Comparison of ENCODE assay signal across 1 cellular context in genomic region chr1:21659099-21659923, GRCh38.
TF ChIP-seq lines count a peak whose summit lies in the region.

No MANE protein-coding gene starts in this region.

TF ChIP-seq in HepG2, 621 proteins besides CTCF, POLR2A, EP300 and RAD21 (continues in another document):
- TF ChIP-seq ZNF260 (CRISPR knock-in tag; IDR thresholded peaks at IDR 0.05; ENCODE audit: borderline replicate concordance, low read depth) (no peak), RBM39 (IDR thresholded peaks at IDR 0.05; ENCODE audit: low read depth, low read length, poor library complexity, severe bottlenecking) (peak; percentile 66), GTF3A (CRISPR knock-in tag; conservative IDR thresholded peaks at IDR 0.05) (0 out of 2 replicates have a peak, but pooled peaks have one; percentile 32), ZNF124 (CRISPR knock-in tag; IDR thresholded peaks at IDR 0.05) (peak; percentile 99), ZNF101 (CRISPR knock-in tag; IDR thresholded peaks at IDR 0.05; ENCODE audit: borderline replicate concordance, low read depth) (no peak), FOXJ3 (CRISPR knock-in tag; IDR thresholded peaks at IDR 0.05; ENCODE audit: borderline replicate concordance) (no peak; the same call in 1 of the 2 replicates), THAP8 (CRISPR knock-in tag; IDR thresholded peaks at IDR 0.05; ENCODE audit: borderline replicate concordance) (0 out of 2 replicates have a peak, but pooled peaks have one; percentile 50), GTF2F1 (IDR thresholded peaks at IDR 0.05; ENCODE audit: low read length) (no peak), FOXK1 (CRISPR knock-in tag; IDR thresholded peaks at IDR 0.05; ENCODE audit: borderline replicate concordance, low read depth) (peak; percentile 75; the same call in 1 of the 2 replicates), PBX3 (CRISPR knock-in tag; IDR thresholded peaks at IDR 0.05; ENCODE audit: borderline replicate concordance) (no peak; the same call in 1 of the 2 replicates), ZNF10 (CRISPR knock-in tag; IDR thresholded peaks at IDR 0.05; ENCODE audit: borderline replicate concordance, low read depth) (no peak), SPEN (CRISPR knock-in tag; IDR thresholded peaks at IDR 0.05; ENCODE audit: low read depth) (peak; percentile 65; the same call in 1 of the 2 replicates), CBFB (CRISPR knock-in tag; IDR thresholded peaks at IDR 0.05) (peak; percentile 79; the same call in 1 of the 2 replicates), ZNF710 (CRISPR knock-in tag; IDR thresholded peaks at IDR 0.05; ENCODE audit: borderline replicate concordance) (peak; percentile 85), ZNF546 (CRISPR knock-in tag; conservative IDR thresholded peaks at IDR 0.05) (peak; percentile 98), CSRNP1 (CRISPR knock-in tag; IDR thresholded peaks at IDR 0.05) (peak; percentile 89), ZXDC (CRISPR knock-in tag; IDR thresholded peaks at IDR 0.05) (peak; percentile 86; the same call in 1 of the 2 replicates), MEIS1 (CRISPR knock-in tag; IDR thresholded peaks at IDR 0.05; ENCODE audit: borderline replicate concordance) (peak; percentile 67; the same call in 1 of the 2 replicates), ZNF788 (CRISPR knock-in tag; IDR thresholded peaks at IDR 0.05; ENCODE audit: borderline replicate concordance) (peak; percentile 87; the same call in 1 of the 2 replicates), ZNF761 (CRISPR knock-in tag; conservative IDR thresholded peaks at IDR 0.05) (peak; percentile 90), SKIL (CRISPR knock-in tag; IDR thresholded peaks at IDR 0.05; ENCODE audit: borderline replicate concordance) (peak; percentile 79), ONECUT2 (CRISPR knock-in tag; IDR thresholded peaks at IDR 0.05) (no peak; the same call in 1 of the 2 replicates), TFAP4 (IDR thresholded peaks at IDR 0.05; ENCODE audit: borderline replicate concordance, low read depth) (peak; percentile 29; the same call in 1 of the 2 replicates), HNF1A (IDR thresholded peaks at IDR 0.05; ENCODE audit: low read depth) (no peak), HNF1A (CRISPR knock-in tag; IDR thresholded peaks at IDR 0.05; ENCODE audit: borderline replicate concordance) (peak; percentile 52; the same call in 1 of the 2 replicates), HIVEP1 (CRISPR knock-in tag; IDR thresholded peaks at IDR 0.05) (peak; percentile 70; the same call in 1 of the 2 replicates), STAG1 (CRISPR knock-in tag; IDR thresholded peaks at IDR 0.05) (peak; percentile 86), ZNF558 (CRISPR knock-in tag; IDR thresholded peaks at IDR 0.05; ENCODE audit: borderline replicate concordance) (peak; percentile 99; the same call in 1 of the 2 replicates), IRX3 (CRISPR knock-in tag; IDR thresholded peaks at IDR 0.05; ENCODE audit: borderline replicate concordance, low read depth) (peak; percentile 82; the same call in 1 of the 2 replicates), SAP130 (CRISPR knock-in tag; IDR thresholded peaks at IDR 0.05; ENCODE audit: low read depth) (peak; percentile 90), ZNF841 (CRISPR knock-in tag; IDR thresholded peaks at IDR 0.05; ENCODE audit: borderline replicate concordance) (peak; percentile 93; the same call in 1 of the 2 replicates), RNF2 (conservative IDR thresholded peaks at IDR 0.05; ENCODE audit: low read depth) (no peak), REL (CRISPR knock-in tag; conservative IDR thresholded peaks at IDR 0.05) (peak; percentile 95), ARNTL (CRISPR knock-in tag; IDR thresholded peaks at IDR 0.05) (peak; percentile 63; the same call in 1 of the 2 replicates), HMGXB3 (CRISPR knock-in tag; IDR thresholded peaks at IDR 0.05; ENCODE audit: borderline replicate concordance) (peak; percentile 94), SRSF1 (optimal IDR thresholded peaks at IDR 0.05; ENCODE audit: low read depth, low read length) (peak; percentile 19), SALL2 (CRISPR knock-in tag; IDR thresholded peaks at IDR 0.05) (peak; percentile 98), MATR3 (CRISPR knock-in tag; IDR thresholded peaks at IDR 0.05) (no peak)
